ENCODE assay signal across 20 cellular contexts in genomic region chr14:81418057-81418790, GRCh38. TPM values are rescaled to one million over a fixed set of nuclear protein-coding genes. Genes with fewer than 3 reads are reported as not detected.
DNase-seq lines count a peak whose midpoint lies in the region; ATAC-seq, FAIRE-seq and TF ChIP-seq lines count a peak whose summit lies in the region.
"Had no signal": no experiment of that assay in that cellular context is flagged by ENCODE, and none has a peak within 500 bp of the region (broad histone marks: within the 10 kb centered on the region; RNA-seq: fewer than 3 reads in every experiment).

No MANE protein-coding gene starts in this region.

- intact Hi-C loops in kidney (cut with DNase I), result no loop called here

- H3K9ac ChIP-seq in kidney (ENCODE audit: low read length in 2 of 2), result no peak overlapping the region
- H3K9ac ChIP-seq: GM23248 had no signal

- DNase-seq in D721Med (ENCODE audit: insufficient read length, low spot score), result no peak
- no peak for DNase-seq in kidney
- DNase-seq in renal cortical epithelial cell (ENCODE audit: low read depth), result peak; percentile 70
- no peak for DNase-seq in DMS114 treated with DMSO at 0.1 percent for 48 hours (lab: John Stamatoyannopoulos, UW; ENCODE audit: unreplicated experiment)
- DNase-seq: AML-193; CD4-positive, alpha-beta memory T cell; DMS53; DND-41; EL; GM23248; IMR-90; KBM-7 had no signal

- no peak overlapping the region for H3K4me3 ChIP-seq in kidney (ENCODE audit: low read length in 2 of 2)
- H3K4me3 ChIP-seq: GM12878, GM23248, HAP-1 had no signal

- H3K27ac ChIP-seq in VCaP, result peak overlapping the region; percentile 57
- H3K27ac ChIP-seq in kidney (ENCODE audit: low read depth in 2 of 2, low read length in 2 of 2), result peak overlapping the region in 1 of 2 donors; percentile 28
- H3K27ac ChIP-seq: GM23248, HL-60 had no signal

- FAIRE-seq in D721Med (lab: Jason Lieb, UNC), result peak; percentile 92
- FAIRE-seq in kidney (lab: Jason Lieb, UNC), result peak; percentile 45
- FAIRE-seq: A204.1, GM12878 had no signal

- no peaks in the 10 kb centered on the region for H3K36me3 ChIP-seq in kidney (ENCODE audit: control insufficient read depth in 1 of 2, insufficient read depth in 2 of 2, low read length in 2 of 2)
- H3K36me3 ChIP-seq: HAP-1 had no signal

- TF ChIP-seq CTCF in D721Med (IDR thresholded peaks at IDR 0.05; ENCODE audit: insufficient read depth, missing control alignments) (no peak), VCaP (conservative IDR thresholded peaks at IDR 0.05) (no peak), kidney (IDR thresholded peaks at IDR 0.05; ENCODE audit: borderline replicate concordance, extremely low read depth, insufficient read depth) (no peak)

- H3K4me1 ChIP-seq in kidney (ENCODE audit: control insufficient read depth in 1 of 2, insufficient read depth in 1 of 2, low read depth in 1 of 2, low read length in 2 of 2), result peaks cover 8 to 22% of the 10 kb centered on the region in 2 donors
- H3K4me1 ChIP-seq: HAP-1 had no signal

- ATAC-seq in GM21360 (IDR thresholded peaks at IDR 0.05; ENCODE audit: unreplicated experiment) (no peak), HG03442 (IDR thresholded peaks at IDR 0.05; ENCODE audit: unreplicated experiment) (no peak)
- ATAC-seq: GM12878 had no signal

- no peaks in the 10 kb centered on the region for H3K9me3 ChIP-seq in kidney (ENCODE audit: control insufficient read depth in 1 of 2, low read length in 2 of 2)
- H3K9me3 ChIP-seq: HAP-1 had no signal

RNA-seq across cellular contexts. Expression of gene STON2, which starts 18.1 kb away (rescaled TPM):
- total RNA-seq in kidney (86.6 TPM), renal cortical epithelial cell (9.9 and 91.9 TPM in 2 replicates)
- polyA plus RNA-seq in kidney (ENCODE audit: insufficient read depth, low read depth, low replicate concordance), result 14.8 TPM
- total RNA-seq: CD4-positive, alpha-beta memory T cell; GM23248; IMR-90 had no signal
- polyA plus RNA-seq: BJ; CD4-positive, alpha-beta memory T cell; IMR-90 had no signal
